In genomic region chr16:57591086-57591869, GRCh38 we compare ENCODE assay signal across 8 cellular contexts. TPM values are rescaled to one million over a fixed set of nuclear protein-coding genes. Genes with fewer than 3 reads are reported as not detected.
DNase-seq lines count a peak whose midpoint lies in the region; ATAC-seq and TF ChIP-seq lines count a peak whose summit lies in the region.

No MANE protein-coding gene starts in this region.

- TF ChIP-seq RAD21 in liver (IDR thresholded peaks at IDR 0.05) = peak; percentile 91 to 95

- no peaks in the 10 kb centered on the region for H3K36me3 ChIP-seq in colonic mucosa
- no peaks in the 10 kb centered on the region for H3K36me3 ChIP-seq in liver (ENCODE audit: control insufficient read depth in 4 of 4, insufficient read depth in 3 of 4, low read depth in 1 of 4, low read length in 3 of 4)

- H3K4me1 ChIP-seq in colonic mucosa (no peaks in the 10 kb centered on the region), liver (ENCODE audit: control insufficient read depth in 4 of 4, insufficient read depth in 4 of 4, low read length in 3 of 4) (peaks cover 0 to 6% (median 0%) of the 10 kb centered on the region in 4 donors)

- 27% methylated on average over 9 of the region's 9 CpGs for WGBS in liver

- DNase-seq in AML-193 (lab: John Stamatoyannopoulos, UW) = peak; percentile 55 to 67
- DNase-seq in NCI-H2227 treated with DMSO at 0.1 percent for 48 hours (lab: John Stamatoyannopoulos, UW) = peak; percentile 42
- DNase-seq in colonic mucosa = peak; percentile 75
- DNase-seq in stimulated activated CD4-positive, alpha-beta T cell treated with anti-CD3 and anti-CD28 coated beads, TNF-alpha, amount 100 ng/mL, for 48 hours (ENCODE audit: low read depth in 3 of 3) = peak; percentile 56 to 72 (median 66)

- H3K27ac ChIP-seq in colonic mucosa (no peak overlapping the region), liver (ENCODE audit: low read depth in 1 of 2, low read length in 2 of 2) (no peak overlapping the region)

- ATAC-seq in GM18861 (IDR thresholded peaks at IDR 0.05; ENCODE audit: unreplicated experiment) (peak; percentile 61), HG03066 (IDR thresholded peaks at IDR 0.05; ENCODE audit: low read depth, unreplicated experiment) (peak; percentile 76)
- ATAC-seq in activated CD4-positive, CD25-positive, alpha-beta regulatory T cell treated with anti-CD3 and anti-CD28 coated beads, Interleukin-2, amount 50 U/mL, for 24 hours = peak; percentile 96 to 98

- H3K27me3 ChIP-seq in colonic mucosa (no peaks in the 10 kb centered on the region), liver (ENCODE audit: control insufficient read depth in 4 of 4, insufficient read depth in 4 of 4, low read length in 3 of 4) (no peaks in the 10 kb centered on the region)

- H3K4me3 ChIP-seq in colonic mucosa = no peak overlapping the region
- H3K4me3 ChIP-seq in liver (ENCODE audit: low read depth in 1 of 3, low read length in 3 of 3) = no peak overlapping the region

- intact Hi-C loops in colonic mucosa (cut with DNase I) = loop anchor here (5.0 kb wide), 1 partner anchor 131 kb away; no protein-coding TSS in a partner anchor

- TF ChIP-seq CTCF in colonic mucosa (IDR thresholded peaks at IDR 0.05) (peak; percentile 90), liver (IDR thresholded peaks at IDR 0.05; ENCODE audit: low read depth, low read length, missing input control) (peak; percentile 93)

- H3K9me3 ChIP-seq in colonic mucosa (no peaks in the 10 kb centered on the region), liver (ENCODE audit: control insufficient read depth in 4 of 4, low read length in 3 of 4) (no peaks in the 10 kb centered on the region)

- H3K9ac ChIP-seq in colonic mucosa (ENCODE audit: low read depth in 2 of 2, low read length in 2 of 2) (no peak overlapping the region), liver (ENCODE audit: low read depth in 1 of 2, low read length in 2 of 2) (no peak overlapping the region)

TF ChIP-seq in liver, 16 proteins besides CTCF, POLR2A, EP300 and RAD21:
- TF ChIP-seq REST (IDR thresholded peaks at IDR 0.05) = no peak
- TF ChIP-seq JUND (IDR thresholded peaks at IDR 0.05) = no peak
- TF ChIP-seq FOXA2 (IDR thresholded peaks at IDR 0.05) = no peak
- TF ChIP-seq MAX (IDR thresholded peaks at IDR 0.05) = no peak
- TF ChIP-seq RXRA (IDR thresholded peaks at IDR 0.05) = no peak
- TF ChIP-seq FOXA1 (IDR thresholded peaks at IDR 0.05) = no peak
- no peak for TF ChIP-seq ZBTB33 (IDR thresholded peaks at IDR 0.05)
- TF ChIP-seq GABPA (IDR thresholded peaks at IDR 0.05 in 1 of 2, conservative IDR thresholded peaks at IDR 0.05 in 1 of 2) = no peak
- no peak for TF ChIP-seq SP1 (IDR thresholded peaks at IDR 0.05)
- TF ChIP-seq ATF3 (IDR thresholded peaks at IDR 0.05) = no peak

RNA-seq across cellular contexts. Expression of gene ADGRG1, which starts 37.2 kb away (rescaled TPM):
- total RNA-seq in colonic mucosa (100 to 1,000 TPM in 1 of 2 donors, 10 to 100 TPM in 1; 68.9 to 126 TPM), liver (1 to 10 TPM; 2.3 to 3.3 TPM)
- polyA plus RNA-seq in liver = 1 to 10 TPM; 1.7 to 1.8 TPM

RNA-seq across cellular contexts. Expression of gene ADGRG5, which starts 48.8 kb away (rescaled TPM):
- 1 to 10 TPM; 1.4 to 3.0 TPM for total RNA-seq in colonic mucosa
- total RNA-seq in liver = under 1 TPM; 0.33 to 0.37 TPM
- polyA plus RNA-seq in liver = under 1 TPM; 0.10 to 0.24 TPM

RNA-seq across cellular contexts. Expression of gene CCDC102A, which starts 54.9 kb away (rescaled TPM):
- total RNA-seq in colonic mucosa (1 to 10 TPM; 1.9 to 2.5 TPM), liver (1 to 10 TPM; 2.3 to 2.6 TPM)
- polyA plus RNA-seq in liver = 1 to 10 TPM in 1 of 2 donors, under 1 TPM in 1; 0.36 to 1.0 TPM

Comparison
In these comparisons a context has a peak if more than half of its experiments do, and no peak if none do; other contexts are left out.
1. RNA of gene ADGRG1, which starts 37.2 kb away (total RNA-seq): 68.9 to 126 TPM in colonic mucosa; 2.3 to 3.3 TPM in liver; every median in the first group is over 10 times any median in the second.
2. Peak in every context shown above with its lines, with median percentiles within 50 percentile points of each other: DNase-seq and ATAC-seq.